In the genomic region with DNA sequence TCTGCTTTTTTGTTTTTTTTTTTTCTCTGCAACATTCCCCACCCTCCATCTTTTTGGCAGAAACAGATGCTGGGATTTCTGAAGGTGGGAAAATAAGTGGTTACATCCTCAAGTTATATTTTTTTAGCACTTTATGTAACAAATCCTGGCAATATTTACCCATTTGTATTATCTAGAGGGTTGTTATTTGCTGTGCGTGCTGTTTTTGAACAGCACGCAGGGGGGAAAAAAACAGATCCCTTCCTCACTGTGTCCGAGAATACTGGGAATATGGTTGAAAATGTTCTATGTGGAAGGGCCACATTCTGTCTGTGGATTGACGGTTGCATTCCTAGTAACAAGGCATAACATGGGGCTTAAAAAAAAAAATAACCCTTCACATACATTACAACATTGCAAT, we compare ENCODE assay signal across 8 cellular contexts.
"Had no signal": no experiment of that assay in that cellular context is flagged by ENCODE, and none has a peak within 500 bp of the region (broad histone marks: within the 10 kb centered on the region; RNA-seq: fewer than 3 reads in every experiment).

No MANE protein-coding gene starts in this region.

- DNase-seq: GDM1, GF-D8 had no signal

- H3K4me3 ChIP-seq: GM12878 had no signal

- FAIRE-seq: G401.6, GM12878, GM12891, GM12892, GM18507, GM19239 had no signal

- ATAC-seq: GM12878 had no signal
